ENCODE assay signal across 8 cellular contexts in genomic region chr12:49110191-49111155, GRCh38. TPM values are rescaled to one million over a fixed set of nuclear protein-coding genes. Genes with fewer than 3 reads are reported as not detected.
DNase-seq lines count a peak whose midpoint lies in the region; ATAC-seq and TF ChIP-seq lines count a peak whose summit lies in the region.

LMBR1L (minus strand) TSS chr12:49110847; CDS start chr12:49110555, 292 bp downstream.

- no peaks in the 10 kb centered on the region for H3K9me3 Mint-ChIP-seq in CD4-positive, CD25-positive, alpha-beta regulatory T cell
- H3K9me3 Mint-ChIP-seq in dendritic cell treated with granulocyte-macrophage colony-stimulating factor and Interleukin-4, amounts not matched to agents 40 ng/mL and 50 ng/mL, for 4 days, result no peaks in the 10 kb centered on the region

- peaks cover 22% of the 10 kb centered on the region for H3K36me3 ChIP-seq in CD4-positive, CD25-positive, alpha-beta regulatory T cell (ENCODE audit: control insufficient read depth, insufficient read depth, low read length)
- peaks cover 0 to 3% of the 10 kb centered on the region in 2 donors for H3K36me3 ChIP-seq in left lung

- H3K4me3 Mint-ChIP-seq in CD4-positive, CD25-positive, alpha-beta regulatory T cell, result peak within 1 kb of the TSS; percentile 97 to 99 (median 98)
- H3K4me3 Mint-ChIP-seq in dendritic cell treated with granulocyte-macrophage colony-stimulating factor and Interleukin-4, amounts not matched to agents 40 ng/mL and 50 ng/mL, for 4 days, result peak within 1 kb of the TSS; percentile 85

- peaks cover 14% of the 10 kb centered on the region for H3K36me3 Mint-ChIP-seq in CD4-positive, CD25-positive, alpha-beta regulatory T cell
- H3K36me3 Mint-ChIP-seq in dendritic cell treated with granulocyte-macrophage colony-stimulating factor and Interleukin-4, amounts not matched to agents 40 ng/mL and 50 ng/mL, for 4 days (ENCODE audit: low read depth), result peaks cover 21% of the 10 kb centered on the region

- peaks cover 2% of the 10 kb centered on the region for H3K27me3 Mint-ChIP-seq in CD4-positive, CD25-positive, alpha-beta regulatory T cell
- H3K27me3 Mint-ChIP-seq in dendritic cell treated with granulocyte-macrophage colony-stimulating factor and Interleukin-4, amounts not matched to agents 40 ng/mL and 50 ng/mL, for 4 days, result no peaks in the 10 kb centered on the region

- peak within 1 kb of the TSS; percentile 99 for H3K27ac Mint-ChIP-seq in CD4-positive, CD25-positive, alpha-beta regulatory T cell
- peak within 1 kb of the TSS; percentile 94 for H3K27ac Mint-ChIP-seq in dendritic cell treated with granulocyte-macrophage colony-stimulating factor and Interleukin-4, amounts not matched to agents 40 ng/mL and 50 ng/mL, for 4 days

- H3K4me1 ChIP-seq in CD4-positive, CD25-positive, alpha-beta regulatory T cell (ENCODE audit: control insufficient read depth, insufficient read depth, low read length, poor library complexity, severe bottlenecking), result peaks cover 30% of the 10 kb centered on the region
- peaks cover 22 to 45% of the 10 kb centered on the region in 2 donors for H3K4me1 ChIP-seq in left lung

- H3K4me1 Mint-ChIP-seq in CD4-positive, CD25-positive, alpha-beta regulatory T cell, result peaks cover 5 to 51% (median 34%) of the 10 kb centered on the region in 4 donors
- H3K4me1 Mint-ChIP-seq in dendritic cell treated with granulocyte-macrophage colony-stimulating factor and Interleukin-4, amounts not matched to agents 40 ng/mL and 50 ng/mL, for 4 days (ENCODE audit: low read depth), result peaks cover 49% of the 10 kb centered on the region

- H3K9me3 ChIP-seq in CD4-positive, CD25-positive, alpha-beta regulatory T cell (ENCODE audit: control insufficient read depth in 2 of 2, low read length in 2 of 2), result no peaks in the 10 kb centered on the region
- H3K9me3 ChIP-seq in left lung, result no peaks in the 10 kb centered on the region

- peak; percentile 95 to 99 (median 97) for DNase-seq in CD4-positive, CD25-positive, alpha-beta regulatory T cell
- DNase-seq in NCI-H774 (lab: John Stamatoyannopoulos, UW) (peak; percentile 98), left lung (peak; percentile 95 to 97)
- DNase-seq in activated CD4-positive, alpha-beta T cell treated with anti-CD3 and anti-CD28 coated beads, Interleukin-2, amount 50 U/mL, for 4 hours, result peak; percentile 96 to 97
- DNase-seq in stimulated activated CD4-positive, alpha-beta T cell treated with anti-CD3 and anti-CD28 coated beads, Interleukin-2, amount 100 ng/mL, for 48 hours, result peak; percentile 86 to 90

- peak within 1 kb of the TSS; percentile 93 for H3K27ac ChIP-seq in CD4-positive, CD25-positive, alpha-beta regulatory T cell (ENCODE audit: insufficient read depth, low read length, poor library complexity, severe bottlenecking)
- H3K27ac ChIP-seq in left lung, result peak within 1 kb of the TSS; percentile 87 to 96

- peak within 1 kb of the TSS; percentile 84 for H3K4me3 ChIP-seq in CD4-positive, CD25-positive, alpha-beta regulatory T cell (ENCODE audit: low read depth, low read length)
- H3K4me3 ChIP-seq in left lung, result peak within 1 kb of the TSS; percentile 68 to 81

- intact Hi-C loops in dendritic cell treated with granulocyte-macrophage colony-stimulating factor and Interleukin-4, amounts not matched to agents 40 ng/mL and 50 ng/mL, for 4 days (cut with micrococcal nuclease), result loop anchor here (1.0 kb wide), 1 partner anchor 20 kb away; no protein-coding TSS in a partner anchor
- intact Hi-C loops in left lung (cut with DNase I), result no loop called here

- no peaks in the 10 kb centered on the region for H3K27me3 ChIP-seq in CD4-positive, CD25-positive, alpha-beta regulatory T cell (ENCODE audit: control insufficient read depth, insufficient read depth, low read length)
- no peaks in the 10 kb centered on the region for H3K27me3 ChIP-seq in left lung

- TF ChIP-seq CTCF in left lung (IDR thresholded peaks at IDR 0.05), result peak; percentile 33 to 77

- ATAC-seq in CD4-positive, CD25-positive, alpha-beta regulatory T cell (ENCODE audit: low read depth in 2 of 2), result peak; percentile 94
- ATAC-seq in GM19395 (IDR thresholded peaks at IDR 0.05; ENCODE audit: unreplicated experiment) (peak; percentile 99), HG03565 (IDR thresholded peaks at IDR 0.05; ENCODE audit: unreplicated experiment) (peak; percentile 99), left lung (peak; percentile 96)

RNA-seq across cellular contexts. Expression of gene LMBR1L, which starts in this region (rescaled TPM):
- total RNA-seq in CD4-positive, CD25-positive, alpha-beta regulatory T cell, result 315 TPM
- 10 to 100 TPM; 59.0 to 71.9 (median 62.2) TPM for polyA plus RNA-seq in CD4-positive, CD25-positive, alpha-beta regulatory T cell
- 10 to 100 TPM; 39.9 to 42.8 TPM for total RNA-seq in left lung

Comparison
In these comparisons a context has a peak if more than half of its experiments do, and no peak if none do; other contexts are left out.
1. Peak in every context shown above with its lines: DNase-seq, ATAC-seq, H3K4me3 ChIP-seq and H3K27ac ChIP-seq.